7 cellular contexts compared by ENCODE assay signal in the genomic region with DNA sequence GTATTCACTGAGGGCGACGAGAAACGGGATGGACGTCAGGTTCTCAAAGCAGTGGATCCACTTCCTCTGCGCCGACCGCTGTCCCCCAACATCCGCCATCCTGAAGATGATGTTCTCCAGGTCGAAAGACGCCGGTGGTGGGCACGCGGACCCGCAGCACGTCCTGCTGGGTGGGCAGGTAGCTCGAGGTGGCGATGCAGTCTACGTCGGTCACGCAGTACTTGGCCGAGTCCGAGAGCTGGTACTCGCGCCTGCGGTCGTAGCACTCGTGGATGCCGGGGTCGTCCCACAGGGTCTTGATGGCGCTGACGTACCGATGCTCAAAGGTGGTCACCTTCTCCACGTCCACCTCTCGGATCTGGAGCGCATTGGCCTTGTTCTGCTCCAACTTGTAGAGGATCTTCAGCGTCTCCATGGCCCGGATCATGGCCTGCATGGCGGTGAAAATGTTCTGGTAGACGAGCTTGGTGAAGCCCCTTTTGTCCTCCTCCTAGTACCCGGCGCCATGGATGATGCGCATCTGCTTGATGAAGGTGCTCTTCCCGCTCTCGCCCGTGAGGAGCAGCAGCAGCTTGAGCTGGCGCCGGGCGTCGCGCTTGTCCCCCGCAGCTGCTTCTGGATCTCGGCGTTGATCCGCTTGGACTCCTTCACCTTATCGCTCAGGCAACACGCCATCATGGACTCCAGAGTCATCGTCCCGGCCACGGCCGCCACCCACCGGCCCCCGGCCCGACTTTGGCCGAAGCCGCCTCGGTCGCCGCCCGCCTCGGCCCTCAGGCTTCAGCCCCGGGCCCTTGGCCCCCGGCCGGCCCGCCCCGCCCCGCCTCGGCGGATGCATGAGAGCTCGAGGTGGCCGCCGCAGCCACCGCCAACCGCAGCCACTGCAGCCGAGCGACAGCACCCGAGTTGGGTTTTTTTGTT.
A peak's percentile ranks its signal among the peaks of the same experiment; 100 is the strongest.
DNase-seq lines count a peak whose midpoint lies in the region; ATAC-seq and FAIRE-seq lines count a peak whose summit lies in the region.

No MANE protein-coding gene starts in this region.

- peak; percentile 51 for DNase-seq in NCI-H1092 (lab: John Stamatoyannopoulos, UW)
- peak; percentile 16 for DNase-seq in activated CD4-positive, alpha-beta T cell treated with anti-CD3 and anti-CD28 coated beads, Interleukin-2, amount 50 U/mL, for 1 hour
- DNase-seq in kidney tubule cell (ENCODE audit: low spot score) = no peak
- no peak for DNase-seq in frontal cortex (ENCODE audit: low spot score in 2 of 2)

- FAIRE-seq in frontal cortex (lab: Jason Lieb, UNC) = no peak

- H3K4me3 ChIP-seq in skin epidermis = peak overlapping the region in 5 of 7 experiments; percentile 6 to 27 (median 11)

- no peak overlapping the region for H3K27ac ChIP-seq in skin epidermis

- ATAC-seq in esophagus mucosa (peak; percentile 14), HG03045 (IDR thresholded peaks at IDR 0.05; ENCODE audit: unreplicated experiment) (no peak)

Comparison
In these comparisons a context has a peak if more than half of its experiments do, and no peak if none do; other contexts are left out.
1. DNase-seq: peak in NCI-H1092 (single experiment) and activated CD4-positive, alpha-beta T cell treated with anti-CD3 and anti-CD28 coated beads, Interleukin-2, amount 50 U/mL, for 1 hour (single experiment); none in kidney tubule cell (single experiment) and frontal cortex (0 of 2).